In the genomic region with DNA sequence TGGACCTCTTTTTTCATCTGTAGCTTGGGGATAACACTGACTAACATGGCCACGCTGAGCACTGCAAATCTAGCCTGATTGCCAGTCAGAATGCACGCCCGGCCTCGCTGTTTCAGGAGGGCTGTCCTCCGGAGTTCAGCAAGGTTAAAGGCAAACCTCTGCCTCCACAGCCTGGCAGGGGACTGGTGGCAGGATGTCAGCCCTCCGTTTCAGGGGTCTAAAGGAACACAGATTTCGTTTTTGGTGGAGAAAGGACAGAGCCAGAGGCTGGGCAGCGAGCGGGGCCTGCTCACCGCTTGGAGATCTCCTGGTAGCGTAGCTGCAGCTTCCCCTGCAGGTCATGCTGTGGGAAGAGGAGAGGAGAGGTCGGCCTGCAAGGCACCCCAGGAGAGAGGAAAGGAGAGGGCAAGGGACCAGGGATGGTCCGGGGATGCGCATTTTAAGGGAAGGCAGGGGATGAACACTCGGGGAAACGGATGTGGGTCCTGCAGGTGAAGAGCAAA, we compare ENCODE assay signal across 8 cellular contexts. TPM values are rescaled to one million over a fixed set of nuclear protein-coding genes. Genes with fewer than 3 reads are reported as not detected.
A peak's percentile ranks its signal among the peaks of the same experiment; 100 is the strongest.
DNase-seq lines count a peak whose midpoint lies in the region; ATAC-seq and TF ChIP-seq lines count a peak whose summit lies in the region.

No MANE protein-coding gene starts in this region.

- peaks cover 2% of the 10 kb centered on the region for H3K36me3 Mint-ChIP-seq in neural crest cell (ENCODE audit: low read depth)

- CTCF ChIA-PET in HEK293 (lab: Yijun Ruan, JAX): interaction anchor here (0.7 kb wide), 1 partner anchor 76 kb away, joined by 3 read pairs; no protein-coding TSS in a partner anchor
- CTCF ChIA-PET in SK-N-SH (lab: Yijun Ruan, JAX): interaction anchor here (1.2 to 2.9 kb wide), 4 partner anchors 15 to 185 kb away, joined by 3 to 14 read pairs (median 4); no protein-coding TSS in a partner anchor

- H3K27me3 ChIP-seq in DND-41 (ENCODE audit: insufficient read depth, low read length, poor library complexity) (no peaks in the 10 kb centered on the region), SK-N-SH (ENCODE audit: insufficient read depth) (no peaks in the 10 kb centered on the region)

- no peaks in the 10 kb centered on the region for H3K9me3 Mint-ChIP-seq in neural crest cell

- no peaks in the 10 kb centered on the region for H3K27me3 Mint-ChIP-seq in neural crest cell (ENCODE audit: low read depth)

- peak overlapping the region; percentile 60 to 85 for H3K4me3 ChIP-seq in DND-41 (ENCODE audit: low read depth in 1 of 2, low read length in 2 of 2)
- peak overlapping the region; percentile 97 for H3K4me3 ChIP-seq in HEK293 (ENCODE audit: low read depth, low read length)
- H3K4me3 ChIP-seq in SK-N-SH (ENCODE audit: low read depth in 2 of 2, low read length in 1 of 2): peak overlapping the region; percentile 87 to 99

- ATAC-seq in DND-41 (ENCODE audit: insufficient read depth, low read depth): peak; percentile 20

- H4K20me1 ChIP-seq in DND-41 (ENCODE audit: insufficient read depth, low read length) (peaks cover 23% of the 10 kb centered on the region), SK-N-SH (ENCODE audit: insufficient read depth) (peaks cover 18% of the 10 kb centered on the region)

- no peak for TF ChIP-seq RAD21 in SK-N-SH (IDR thresholded peaks at IDR 0.05; ENCODE audit: low read length)

- peaks cover 10% of the 10 kb centered on the region for H3F3A ChIP-seq in SK-N-SH (replicated peaks; ENCODE audit: insufficient read depth)

- H3K9me3 ChIP-seq in DND-41 (ENCODE audit: insufficient read depth, low read length, severe bottlenecking): no peaks in the 10 kb centered on the region
- no peaks in the 10 kb centered on the region for H3K9me3 ChIP-seq in HEK293 (ENCODE audit: control insufficient read depth, insufficient read depth, low read depth, low read length)
- no peaks in the 10 kb centered on the region for H3K9me3 ChIP-seq in SK-N-SH

- no peak for TF ChIP-seq CTCF in DND-41 (IDR thresholded peaks at IDR 0.05; ENCODE audit: borderline replicate concordance, extremely low read depth, low read length, poor library complexity, severe bottlenecking)
- no peak; the same call in 1 of the 2 replicates for TF ChIP-seq CTCF in HEK293 (tag by site-specific recombination; IDR thresholded peaks at IDR 0.05)
- no peak for TF ChIP-seq CTCF in SK-N-SH (IDR thresholded peaks at IDR 0.05)
- TF ChIP-seq CTCF in neural crest cell (conservative IDR thresholded peaks at IDR 0.05): no peak

- H3K4me1 ChIP-seq in DND-41 (ENCODE audit: insufficient read depth, low read length): peaks cover 40% of the 10 kb centered on the region
- peaks cover 5% of the 10 kb centered on the region; the same call in 1 of the 2 replicates for H3K4me1 ChIP-seq in HEK293 (ENCODE audit: control insufficient read depth, insufficient read depth, low read length)
- peaks cover 14 to 16% of the 10 kb centered on the region in 2 experiments; a peak in 2 of 4 replicates for H3K4me1 ChIP-seq in SK-N-SH (ENCODE audit: control insufficient read depth in 1 of 2, insufficient read depth in 2 of 2, low read depth in 1 of 2, low read length in 1 of 2)

- peak; percentile 31 for DNase-seq in DND-41
- no peak for DNase-seq in SK-N-SH
- DNase-seq in epithelial cell of prostate (ENCODE audit: low read depth, low spot score): no peak
- no peak for DNase-seq in neural crest cell (ENCODE audit: low read depth, low spot score)
- no peak for DNase-seq in hippocampal formation (lab: John Stamatoyannopoulos, UW)
- no peak for DNase-seq in NCI-H748 (lab: John Stamatoyannopoulos, UW; ENCODE audit: unreplicated experiment)
- DNase-seq in GM19240 (ENCODE audit: insufficient read length, low spot score): no peak

- H3K79me2 ChIP-seq in DND-41 (ENCODE audit: insufficient read depth, low read length) (peaks cover 55% of the 10 kb centered on the region), SK-N-SH (ENCODE audit: insufficient read depth) (peaks cover 62% of the 10 kb centered on the region)

- H3K9ac ChIP-seq in DND-41 (ENCODE audit: low read depth, low read length) (peak overlapping the region; percentile 85), SK-N-SH (peak overlapping the region; percentile 99)

- H3K9me2 ChIP-seq in SK-N-SH: no peaks in the 10 kb centered on the region

- H3K4me2 ChIP-seq in DND-41 (ENCODE audit: insufficient read depth, low read length) (peak overlapping the region; percentile 94), SK-N-SH (peak overlapping the region; percentile 99)

- H3K4me1 Mint-ChIP-seq in neural crest cell: peaks cover 25% of the 10 kb centered on the region

- H3K4me3 Mint-ChIP-seq in neural crest cell: peak overlapping the region; percentile 99

- H3K27ac ChIP-seq in DND-41 (ENCODE audit: low read length) (peak overlapping the region; percentile 95), HEK293 (ENCODE audit: extremely low read depth, low read depth, low read length) (peak overlapping the region; percentile 67), SK-N-SH (ENCODE audit: low read depth in 2 of 2, low read length in 1 of 2) (peak overlapping the region; percentile 65 to 79), epithelial cell of prostate (peak overlapping the region; percentile 62)

- POLR2A ChIA-PET in HEK293 (lab: Yijun Ruan, JAX) (interaction anchor here (0.6 to 2.0 kb wide), 8 partner anchors 9 to 392 kb away, joined by 3 to 22 read pairs (median 5); a partner anchor contains a TSS), SK-N-SH (lab: Yijun Ruan, JAX) (interaction anchor here (1.0 to 1.5 kb wide), 3 partner anchors 12 to 185 kb away, joined by 3 to 6 read pairs (median 4); no protein-coding TSS in a partner anchor)

- H3K27ac Mint-ChIP-seq in neural crest cell (ENCODE audit: unreplicated experiment): peak overlapping the region; percentile 99

- WGBS in SK-N-SH (ENCODE audit: low lambda C conversion rate): 3% methylated on average over 16 of the region's 16 CpGs

- no peak for TF ChIP-seq EP300 in SK-N-SH (IDR thresholded peaks at IDR 0.05; ENCODE audit: borderline replicate concordance in 1 of 2, low read depth in 1 of 2, low read length in 1 of 2)

- peak overlapping the region; percentile 92 for H2AFZ ChIP-seq in DND-41 (ENCODE audit: low read depth, low read length)
- H2AFZ ChIP-seq in SK-N-SH (ENCODE audit: low read depth): peak overlapping the region; percentile 78; the same call in 1 of the 2 replicates

- H3K36me3 ChIP-seq in DND-41 (ENCODE audit: insufficient read depth, low read length) (peaks cover 45% of the 10 kb centered on the region), HEK293 (ENCODE audit: control insufficient read depth in 2 of 2, insufficient read depth in 1 of 2, low read length in 2 of 2) (peaks cover 14 to 47% of the 10 kb centered on the region in 2 experiments), SK-N-SH (replicated peaks in 1 of 2; ENCODE audit: control insufficient read depth in 1 of 2, insufficient read depth in 2 of 2, low read length in 1 of 2) (peaks cover 7 to 18% of the 10 kb centered on the region in 2 experiments)

TF ChIP-seq in HEK293, 187 proteins besides CTCF, POLR2A, EP300 and RAD21 (continues in another document):
- no peak for TF ChIP-seq ZNF292 (tag by site-specific recombination; IDR thresholded peaks at IDR 0.05; ENCODE audit: borderline replicate concordance, low read depth)
- TF ChIP-seq ZNF560 (tag by site-specific recombination; IDR thresholded peaks at IDR 0.05; ENCODE audit: borderline replicate concordance): no peak
- peak; percentile 26; the same call in 1 of the 2 replicates for TF ChIP-seq ZNF169 (tag by site-specific recombination; IDR thresholded peaks at IDR 0.05)
- TF ChIP-seq HOXD13 (CRISPR knock-in tag; IDR thresholded peaks at IDR 0.05; ENCODE audit: borderline replicate concordance): 0 out of 2 replicates have a peak, but pooled peaks have one; percentile 7
- peak; percentile 59; the same call in 1 of the 2 replicates for TF ChIP-seq ZNF335 (tag by site-specific recombination; conservative IDR thresholded peaks at IDR 0.05)

TF ChIP-seq in SK-N-SH, 30 proteins besides CTCF, POLR2A, EP300 and RAD21:
- no peak for TF ChIP-seq SMC3 (IDR thresholded peaks at IDR 0.05; ENCODE audit: low read depth, low read length)
- no peak for TF ChIP-seq GABPA (IDR thresholded peaks at IDR 0.05; ENCODE audit: low read depth)
- TF ChIP-seq, protein P1, sequence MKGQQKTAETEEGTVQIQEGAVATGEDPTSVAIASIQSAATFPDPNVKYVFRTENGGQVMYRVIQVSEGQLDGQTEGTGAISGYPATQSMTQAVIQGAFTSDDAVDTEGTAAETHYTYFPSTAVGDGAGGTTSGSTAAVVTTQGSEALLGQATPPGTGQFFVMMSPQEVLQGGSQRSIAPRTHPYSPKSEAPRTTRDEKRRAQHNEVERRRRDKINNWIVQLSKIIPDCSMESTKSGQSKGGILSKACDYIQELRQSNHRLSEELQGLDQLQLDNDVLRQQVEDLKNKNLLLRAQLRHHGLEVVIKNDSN (IDR thresholded peaks at IDR 0.05; ENCODE audit: borderline replicate concordance, low read depth): no peak
- TF ChIP-seq FOSL2 (IDR thresholded peaks at IDR 0.05; ENCODE audit: borderline replicate concordance, low read depth): no peak
- TF ChIP-seq POLR2AphosphoS5 (IDR thresholded peaks at IDR 0.05; ENCODE audit: low read depth, low read length): no peak

RNA-seq across cellular contexts. Expression of a gene that starts 0.6 kb away (rescaled TPM):
- 107 and 111 TPM in 2 replicates for polyA plus RNA-seq in SK-N-SH (2012; rRNA removed)
- polyA plus RNA-seq in SK-N-SH (2012; cell fraction: cytosol; rRNA removed): 58.2 and 80.9 TPM in 2 replicates
- polyA plus RNA-seq in SK-N-SH (2012; cell fraction: nucleus; rRNA removed): 52.6 and 53.8 TPM in 2 replicates
- total RNA-seq in neural crest cell: 50.9 and 51.8 TPM in 2 replicates

RNA-seq across cellular contexts. Expression of a gene that starts 0.7 kb away (rescaled TPM):
- polyA plus RNA-seq in SK-N-SH (2012; rRNA removed): 410 and 601 TPM in 2 replicates
- polyA plus RNA-seq in SK-N-SH (2012; cell fraction: cytosol; rRNA removed): 358 and 452 TPM in 2 replicates
- 158 and 329 TPM in 2 replicates for polyA plus RNA-seq in SK-N-SH (2012; cell fraction: nucleus; rRNA removed)
- 1,577 and 1,634 TPM in 2 replicates for total RNA-seq in neural crest cell

RNA-seq across cellular contexts. Expression of a gene that starts 12.5 kb away (rescaled TPM):
- polyA plus RNA-seq in SK-N-SH (2012; rRNA removed): 100 and 129 TPM in 2 replicates
- polyA plus RNA-seq in SK-N-SH (2012; cell fraction: cytosol; rRNA removed): 50.7 and 92.2 TPM in 2 replicates
- polyA plus RNA-seq in SK-N-SH (2012; cell fraction: nucleus; rRNA removed): 66.9 and 112 TPM in 2 replicates
- total RNA-seq in neural crest cell: 64.5 and 68.5 TPM in 2 replicates

RNA-seq across cellular contexts. Expression of a gene that starts 22.4 kb away (rescaled TPM):
- polyA plus RNA-seq in SK-N-SH (2012; rRNA removed): 0.51 and 0.91 TPM in 2 replicates
- 0.12 and 0.17 TPM in 2 replicates for polyA plus RNA-seq in SK-N-SH (2012; cell fraction: cytosol; rRNA removed)
- polyA plus RNA-seq in SK-N-SH (2012; cell fraction: nucleus; rRNA removed): 1.5 and 1.7 TPM in 2 replicates
- total RNA-seq in neural crest cell: 0.66 and 0.77 TPM in 2 replicates

RNA-seq across cellular contexts. Expression of a gene that starts 43.3 kb away (rescaled TPM):
- 62.5 and 71.2 TPM in 2 replicates for polyA plus RNA-seq in SK-N-SH (2012; rRNA removed)
- 25.9 and 37.6 TPM in 2 replicates for polyA plus RNA-seq in SK-N-SH (2012; cell fraction: cytosol; rRNA removed)
- polyA plus RNA-seq in SK-N-SH (2012; cell fraction: nucleus; rRNA removed): 181 and 394 TPM in 2 replicates
- not detected in 2 replicates for total RNA-seq in neural crest cell
